11 cellular contexts compared by ENCODE assay signal in the genomic region with DNA sequence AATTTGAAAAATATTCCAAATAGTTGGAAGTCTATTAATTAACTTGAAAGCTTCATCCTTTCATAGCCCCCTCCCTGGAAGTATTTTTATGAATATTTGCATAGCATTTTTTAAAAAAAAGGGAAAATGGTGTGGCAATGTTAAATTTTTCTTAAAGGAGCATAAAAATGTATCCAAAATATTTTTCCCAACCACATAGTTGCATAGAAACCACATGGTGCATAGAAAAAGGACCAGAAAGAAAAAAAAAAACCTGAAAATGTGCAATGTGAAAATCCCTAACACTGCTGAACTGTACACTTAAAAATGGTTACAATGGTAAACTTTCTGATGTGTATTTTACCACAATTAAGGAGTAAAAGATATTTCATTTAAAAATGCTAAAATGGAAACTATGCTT.
"Had no signal": no experiment of that assay in that cellular context is flagged by ENCODE, and none has a peak within 500 bp of the region (broad histone marks: within the 10 kb centered on the region; RNA-seq: fewer than 3 reads in every experiment).

No MANE protein-coding gene starts in this region.

- H3K4me1 ChIP-seq: HAP-1 had no signal

- FAIRE-seq: H1, H54 had no signal

- H3K4me3 ChIP-seq: GM23248, GM23338, HAP-1 had no signal

- DNase-seq: GM23248, GOT3, H7, H9, HCEC 1CT, HFFc6 had no signal

- H3K36me3 ChIP-seq: HAP-1 had no signal

- H3K9ac ChIP-seq: GM23248 had no signal

- H3K9me3 ChIP-seq: HAP-1 had no signal

- H3K27ac ChIP-seq: GM23248 had no signal

- ATAC-seq: GM23338, HCT116 had no signal
